Comparison of ENCODE assay signal across 8 cellular contexts in genomic region chr6:125300992-125301434, GRCh38. TPM values are rescaled to one million over a fixed set of nuclear protein-coding genes. Genes with fewer than 3 reads are reported as not detected.
DNase-seq lines count a peak whose midpoint lies in the region; ATAC-seq, FAIRE-seq and TF ChIP-seq lines count a peak whose summit lies in the region.

No MANE protein-coding gene starts in this region.

- H3K4me1 ChIP-seq in GM23338 (ENCODE audit: insufficient read depth), result peaks cover 16% of the 10 kb centered on the region; the same call in 1 of the 2 replicates
- H3K4me1 ChIP-seq in sigmoid colon, result peaks cover 0 to 17% (median 16%) of the 10 kb centered on the region in 4 donors

- peak overlapping the region; percentile 94 for H3K4me3 Mint-ChIP-seq in GM23338
- peak overlapping the region; percentile 86 for H3K4me3 Mint-ChIP-seq in WTC11

- H3K9me2 ChIP-seq in GM23338 (ENCODE audit: insufficient read depth), result peaks cover 14% of the 10 kb centered on the region

- peak overlapping the region; percentile 97 for H2AFZ ChIP-seq in GM23338

- no peak for TF ChIP-seq POLR2A in sigmoid colon (IDR thresholded peaks at IDR 0.05)

- H3K27ac Mint-ChIP-seq in GM23338, result peak overlapping the region; percentile 94
- H3K27ac Mint-ChIP-seq in WTC11, result peak overlapping the region; percentile 82; the same call in 1 of the 2 replicates

- H3K27me3 Mint-ChIP-seq in GM23338 (ENCODE audit: insufficient read depth, low read depth, poor library complexity), result peaks cover 5% of the 10 kb centered on the region
- H3K27me3 Mint-ChIP-seq in WTC11 (ENCODE audit: low read depth), result peaks cover 6% of the 10 kb centered on the region

- H3K27me3 ChIP-seq in GM23338 (ENCODE audit: insufficient read depth) (no peaks in the 10 kb centered on the region), sigmoid colon (no peaks in the 10 kb centered on the region)

- H3K36me3 Mint-ChIP-seq in GM23338 (ENCODE audit: low read depth) (peaks cover 39% of the 10 kb centered on the region), WTC11 (peaks cover 37% of the 10 kb centered on the region)

- H3F3A ChIP-seq in GM23338 (replicated peaks; ENCODE audit: low read depth), result no peaks in the 10 kb centered on the region

- ATAC-seq in GM23338 (no peak), WTC11 (no peak), GM21390 (IDR thresholded peaks at IDR 0.05; ENCODE audit: unreplicated experiment) (no peak)

- peaks cover 32% of the 10 kb centered on the region for H3K36me3 ChIP-seq in GM23338 (ENCODE audit: insufficient read depth)
- peaks cover 0 to 39% (median 6%) of the 10 kb centered on the region in 4 donors for H3K36me3 ChIP-seq in sigmoid colon

- peaks cover 16% of the 10 kb centered on the region for H3K79me2 ChIP-seq in GM23338 (replicated peaks; ENCODE audit: insufficient read depth)

- WGBS in sigmoid colon, 2 donors, result 1 to 9% methylated on average over 11 of the region's 11 CpGs

- intact Hi-C loops in sigmoid colon (cut with DNase I), result loop anchor here (1.0 to 10.0 kb wide), 3 partner anchors 148 to 426 kb away; partner anchors contain the start of genes RNF217 and TPD52L1

- peak overlapping the region; percentile 92 for H3K4me2 ChIP-seq in GM23338

- H3K4me1 Mint-ChIP-seq in GM23338 (peaks cover 11% of the 10 kb centered on the region), WTC11 (peaks cover 16% of the 10 kb centered on the region)

- DNase-seq in AG10803 (ENCODE audit: low read depth), result peak; percentile 62
- DNase-seq in GM23338 (ENCODE audit: low spot score), result peak; percentile 7
- no peak for DNase-seq in WTC11 (ENCODE audit: low spot score)
- DNase-seq in frontal cortex (ENCODE audit: low spot score in 2 of 2), result peak; percentile 23 to 29
- no peak for DNase-seq in sigmoid colon
- no peak for DNase-seq in SKM-1 (lab: John Stamatoyannopoulos, UW; ENCODE audit: unreplicated experiment)
- DNase-seq in NCI-H446 treated with DMSO at 0.1 percent for 48 hours (lab: John Stamatoyannopoulos, UW), result no peak

- peak overlapping the region; percentile 76 for H3K4me3 ChIP-seq in AG10803 (ENCODE audit: low read length)
- H3K4me3 ChIP-seq in GM23338, result peak overlapping the region; percentile 78
- peak overlapping the region; percentile 44 to 87 (median 70) for H3K4me3 ChIP-seq in sigmoid colon

- peaks cover 6% of the 10 kb centered on the region; the same call in 2 of the 3 replicates for H3K9me3 Mint-ChIP-seq in GM23338
- H3K9me3 Mint-ChIP-seq in WTC11, result peaks cover 18% of the 10 kb centered on the region

- CTCF ChIA-PET in WTC11 (lab: Charles Lee), result interaction anchor here (1.1 to 1.4 kb wide), 4 partner anchors 12 to 656 kb away, joined by 3 to 5 read pairs (median 4); partner anchors contain the start of gene TPD52L1

- TF ChIP-seq EP300 in sigmoid colon (IDR thresholded peaks at IDR 0.05), result no peak

- no peak for FAIRE-seq in frontal cortex (lab: Jason Lieb, UNC)

- H3K9me3 ChIP-seq in sigmoid colon, result no peaks in the 10 kb centered on the region

- no peaks in the 10 kb centered on the region; the same call in 1 of the 2 replicates for H4K20me1 ChIP-seq in GM23338 (replicated peaks; ENCODE audit: insufficient read depth)

- peak overlapping the region; percentile 55; the same call in 1 of the 2 replicates for H3K27ac ChIP-seq in GM23338 (ENCODE audit: low read depth)
- H3K27ac ChIP-seq in sigmoid colon, result peak overlapping the region; percentile 91 to 94 (median 93)

- POLR2A ChIA-PET in WTC11 (lab: Charles Lee), result interaction anchor here (1.3 kb wide), 1 partner anchor 685 kb away, joined by 5 read pairs; the partner anchor contains the start of gene TRMT11

- no peak for TF ChIP-seq CTCF in AG10803 (conservative IDR thresholded peaks at IDR 0.05; ENCODE audit: low read length)
- TF ChIP-seq CTCF in GM23338 (conservative IDR thresholded peaks at IDR 0.05; ENCODE audit: low read depth in 2 of 2), result no peak
- TF ChIP-seq CTCF in WTC11 (IDR thresholded peaks at IDR 0.05), result no peak
- TF ChIP-seq CTCF in sigmoid colon (IDR thresholded peaks at IDR 0.05), result no peak

TF ChIP-seq in GM23338, 12 proteins besides CTCF, POLR2A, EP300 and RAD21:
- TF ChIP-seq POLR2AphosphoS5 (IDR thresholded peaks at IDR 0.05; ENCODE audit: low read depth), result no peak

TF ChIP-seq in WTC11, 78 proteins besides CTCF, POLR2A, EP300 and RAD21:
- TF ChIP-seq ATF2 (CRISPR knock-in tag; IDR thresholded peaks at IDR 0.05; ENCODE audit: borderline replicate concordance, low read depth) (no peak), JUN (CRISPR knock-in tag; IDR thresholded peaks at IDR 0.05) (no peak), ZBTB43 (CRISPR knock-in tag; IDR thresholded peaks at IDR 0.05) (no peak), USF2 (CRISPR knock-in tag; IDR thresholded peaks at IDR 0.05) (no peak), TEAD1 (CRISPR knock-in tag; IDR thresholded peaks at IDR 0.05) (no peak), ZNF219 (CRISPR knock-in tag; IDR thresholded peaks at IDR 0.05; ENCODE audit: borderline replicate concordance) (no peak), TEAD4 (CRISPR knock-in tag; IDR thresholded peaks at IDR 0.05) (no peak), ZNF416 (CRISPR knock-in tag; IDR thresholded peaks at IDR 0.05) (no peak), ZNF317 (CRISPR knock-in tag; IDR thresholded peaks at IDR 0.05; ENCODE audit: borderline replicate concordance, low read depth) (no peak), FOXP1 (CRISPR knock-in tag; IDR thresholded peaks at IDR 0.05; ENCODE audit: borderline replicate concordance) (no peak), HMGXB4 (CRISPR knock-in tag; IDR thresholded peaks at IDR 0.05) (no peak), FOXJ3 (CRISPR knock-in tag; IDR thresholded peaks at IDR 0.05; ENCODE audit: borderline replicate concordance) (no peak), MXD4 (CRISPR knock-in tag; IDR thresholded peaks at IDR 0.05; ENCODE audit: borderline replicate concordance) (no peak)

RNA-seq across cellular contexts. Expression of gene HDDC2, which starts 0.8 kb away (rescaled TPM):
- 69.4 and 69.5 TPM in 2 replicates for total RNA-seq in GM23338 (2014; rRNA removed; shearing (Covaris generic))
- polyA plus RNA-seq in GM23338 (2016; fragmentation: Nextera tagmentation; extraction: Ambion mirVana) (123 and 131 TPM in 2 replicates), sigmoid colon (10 to 100 TPM; 56.0 to 82.9 (median 59.6) TPM)
- total RNA-seq in WTC11 (2021) (69.8 to 75.7 TPM (median 73.5 TPM) in 3 replicates), frontal cortex (31.0 TPM), sigmoid colon (10 to 100 TPM; 39.9 to 61.7 (median 55.8) TPM)

Comparison
In these comparisons a context has a peak if more than half of its experiments do, and no peak if none do; other contexts are left out.
1. DNase-seq: peak in AG10803 (single experiment), GM23338 (single experiment) and frontal cortex (2 of 2); none in WTC11 (single experiment), sigmoid colon (single experiment), SKM-1 (single experiment) and NCI-H446 treated with DMSO at 0.1 percent for 48 hours (single experiment).
2. Peak in every context shown above with its lines, with median percentiles within 50 percentile points of each other: H3K4me3 ChIP-seq.